29 cellular contexts compared by ENCODE assay signal in genomic region chr16:53666816-53667415, GRCh38. TPM values are rescaled to one million over a fixed set of nuclear protein-coding genes. Genes with fewer than 3 reads are reported as not detected.
DNase-seq lines count a peak whose midpoint lies in the region; TF ChIP-seq lines count a peak whose summit lies in the region.
"Had no signal": no experiment of that assay in that cellular context is flagged by ENCODE, and none has a peak within 500 bp of the region (broad histone marks: within the 10 kb centered on the region; RNA-seq: fewer than 3 reads in every experiment).

No MANE protein-coding gene starts in this region.

- no peak overlapping the region for H3K4me3 ChIP-seq in dorsolateral prefrontal cortex
- H3K4me3 ChIP-seq: testis had no signal

- H3K27me3 Mint-ChIP-seq in HFFc6 (ENCODE audit: insufficient read depth) = no peaks in the 10 kb centered on the region
- no peaks in the 10 kb centered on the region for H3K27me3 Mint-ChIP-seq in brain
- H3K27me3 Mint-ChIP-seq: activated CD4-positive, alpha-beta T cell treated with anti-CD3 and anti-CD28 coated beads for 36 hours; activated CD8-positive, alpha-beta T cell treated with anti-CD3 and anti-CD28 coated beads for 36 hours; CD4-positive, alpha-beta memory T cell; memory B cell had no signal

- intact Hi-C loops in dorsolateral prefrontal cortex (cut with DNase I) = no loop called here

- H3K9me3 Mint-ChIP-seq in HFFc6 (no peaks in the 10 kb centered on the region), brain (no peaks in the 10 kb centered on the region)
- H3K9me3 Mint-ChIP-seq: activated CD8-positive, alpha-beta T cell treated with anti-CD3 and anti-CD28 coated beads for 36 hours; activated T-helper 1 cell treated with anti-CD3 and anti-CD28 coated beads, Interleukin-12 subunit alpha, Interleukin-12 subunit beta, Interleukin-2, Interleukin-4 antibody, amounts not matched to agents 30 ng/mL and 10 ng/mL and 1 ng/mL, durations not matched to agents 14 hours and 24 hours and 36 hours; CD4-positive, alpha-beta memory T cell; immature natural killer cell; memory B cell; neural crest cell had no signal

- DNase-seq in EH (ENCODE audit: low read depth) (peak; percentile 71), HFFc6 (no peak), renal cortical epithelial cell (ENCODE audit: low read depth) (peak; percentile 7), dorsolateral prefrontal cortex (no peak), NCI-H774 (lab: John Stamatoyannopoulos, UW) (no peak), NCI-H345 treated with DMSO at 0.1 percent for 48 hours (lab: John Stamatoyannopoulos, UW; ENCODE audit: unreplicated experiment) (no peak), NCI-H2029 (lab: John Stamatoyannopoulos, UW) (no peak)
- DNase-seq: activated CD4-positive, alpha-beta T cell treated with anti-CD3 and anti-CD28 coated beads for 36 hours; activated CD8-positive, alpha-beta memory T cell treated with anti-CD3 and anti-CD28 coated beads, Interleukin-2, amount 50 U/mL, for 48 hours; activated CD8-positive, alpha-beta T cell treated with anti-CD3 and anti-CD28 coated beads for 36 hours; activated naive CD4-positive, alpha-beta T cell treated with Interleukin-2 at 50 U/mL for 16 hours; CD4-positive, alpha-beta memory T cell; DMS153; immature natural killer cell; MV-4-11; NCI-H1436; NCI-H226; NCI-H69; SHP77; stimulated activated CD4-positive, alpha-beta T cell treated with anti-CD3 and anti-CD28 coated beads, Interleukin-2, amount 100 ng/mL, for 24 hours; stimulated activated naive CD8-positive, alpha-beta T cell treated with anti-CD3 and anti-CD28 coated beads, Interleukin-15, Interleukin-2, amounts not matched to agents 100 U/mL and 50 U/mL, for 24 hours; SW 1271; testis had no signal

- TF ChIP-seq CTCF in HFFc6 (IDR thresholded peaks at IDR 0.05) = no peak
- TF ChIP-seq CTCF in brain (conservative IDR thresholded peaks at IDR 0.05) = no peak
- no peak for TF ChIP-seq CTCF in dorsolateral prefrontal cortex (IDR thresholded peaks at IDR 0.05 in 54 of 56, conservative IDR thresholded peaks at IDR 0.05 in 2 of 56; ENCODE audit: low read depth in 1 of 56, partially characterized antibody in 56 of 56)

- H3K36me3 Mint-ChIP-seq in HFFc6 (ENCODE audit: low read depth) (peaks cover 8% of the 10 kb centered on the region; the same call in 1 of the 2 replicates), brain (peaks cover 10% of the 10 kb centered on the region)
- H3K36me3 Mint-ChIP-seq: immature natural killer cell had no signal

- H3K4me1 Mint-ChIP-seq in HFFc6 (ENCODE audit: low read depth) (peaks cover 47% of the 10 kb centered on the region), brain (peaks cover 11% of the 10 kb centered on the region)
- H3K4me1 Mint-ChIP-seq: immature natural killer cell, memory B cell, neural crest cell had no signal

- peak overlapping the region; percentile 20; the same call in 1 of the 2 replicates for H3K27ac Mint-ChIP-seq in HFFc6
- peak overlapping the region in 3 of 5 experiments; percentile 17 to 74 (median 64) for H3K27ac Mint-ChIP-seq in brain
- H3K27ac Mint-ChIP-seq: activated CD4-positive, alpha-beta T cell treated with anti-CD3 and anti-CD28 coated beads for 36 hours; activated CD8-positive, alpha-beta T cell treated with anti-CD3 and anti-CD28 coated beads for 36 hours; activated T-helper 1 cell treated with anti-CD3 and anti-CD28 coated beads, Interleukin-12 subunit alpha, Interleukin-12 subunit beta, Interleukin-2, Interleukin-4 antibody, amounts not matched to agents 30 ng/mL and 10 ng/mL and 1 ng/mL, durations not matched to agents 14 hours and 24 hours and 36 hours; immature natural killer cell; memory B cell had no signal

- H3K4me3 Mint-ChIP-seq in HFFc6 (no peak overlapping the region; the same call in 1 of the 2 replicates), brain (no peak overlapping the region)
- H3K4me3 Mint-ChIP-seq: activated CD4-positive, alpha-beta T cell treated with anti-CD3 and anti-CD28 coated beads for 36 hours; activated CD8-positive, alpha-beta T cell treated with anti-CD3 and anti-CD28 coated beads for 36 hours; activated T-helper 1 cell treated with anti-CD3 and anti-CD28 coated beads, Interleukin-12 subunit alpha, Interleukin-12 subunit beta, Interleukin-2, Interleukin-4 antibody, amounts not matched to agents 30 ng/mL and 10 ng/mL and 1 ng/mL, durations not matched to agents 14 hours and 24 hours and 36 hours; CD4-positive, alpha-beta memory T cell; immature natural killer cell; memory B cell; neural crest cell had no signal

- no peak overlapping the region for H3K27ac ChIP-seq in dorsolateral prefrontal cortex
- H3K27ac ChIP-seq: parathyroid adenoma, VCaP had no signal

- H3K27me3 ChIP-seq in dorsolateral prefrontal cortex = no peaks in the 10 kb centered on the region
- H3K27me3 ChIP-seq: testis had no signal

RNA-seq across cellular contexts. Expression of gene RPGRIP1L, which starts 36.7 kb away (rescaled TPM):
- 10 to 100 TPM; 16.3 to 19.1 (median 18.4) TPM for total RNA-seq in HFFc6 (2021; fragmentation: NEBNext Ultra II Directional; extraction: Animal tissue kit (Norgen Biotek cat#: 25700))
- 8.8 TPM for polyA plus RNA-seq in brain (ENCODE audit: insufficient read depth, low read depth, low replicate concordance)
- total RNA-seq in renal cortical epithelial cell (11.6 and 24.2 TPM in 2 replicates), dorsolateral prefrontal cortex (10 to 100 TPM in 119 of 120 experiments, 1 to 10 TPM in 1; 8.7 to 28.2 (median 19.7) TPM)

RNA-seq across cellular contexts. Expression of gene FTO, which starts 37.0 kb away (rescaled TPM):
- total RNA-seq in HFFc6 (2021; fragmentation: NEBNext Ultra II Directional; extraction: Animal tissue kit (Norgen Biotek cat#: 25700)) = 100 to 1,000 TPM in 5 of 6 experiments, 10 to 100 TPM in 1; 93.7 to 107 (median 105) TPM
- 206 TPM for polyA plus RNA-seq in brain (ENCODE audit: insufficient read depth, low read depth, low replicate concordance)
- total RNA-seq in renal cortical epithelial cell = 65.1 and 196 TPM in 2 replicates
- 100 to 1,000 TPM; 127 to 278 (median 204) TPM for total RNA-seq in dorsolateral prefrontal cortex

Comparison
In these comparisons a context has a peak if more than half of its experiments do, and no peak if none do; other contexts are left out.
1. DNase-seq: peak in EH (single experiment) and renal cortical epithelial cell (single experiment); none in HFFc6 (single experiment), dorsolateral prefrontal cortex (0 of 10), NCI-H774 (single experiment), NCI-H345 treated with DMSO at 0.1 percent for 48 hours (single experiment) and NCI-H2029 (single experiment).